11 cellular contexts compared by ENCODE assay signal in the genomic region with DNA sequence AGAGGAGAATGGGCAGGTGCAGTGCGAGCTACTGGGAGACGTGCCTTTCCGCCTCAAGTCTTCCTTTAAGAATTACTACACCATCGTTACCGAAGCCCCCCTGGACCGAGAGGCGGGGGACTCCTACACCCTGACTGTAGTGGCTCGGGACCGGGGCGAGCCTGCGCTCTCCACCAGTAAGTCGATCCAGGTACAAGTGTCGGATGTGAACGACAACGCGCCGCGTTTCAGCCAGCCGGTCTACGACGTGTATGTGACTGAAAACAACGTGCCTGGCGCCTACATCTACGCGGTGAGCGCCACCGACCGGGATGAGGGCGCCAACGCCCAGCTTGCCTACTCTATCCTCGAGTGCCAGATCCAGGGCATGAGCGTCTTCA. TPM values are rescaled to one million over a fixed set of nuclear protein-coding genes. Genes with fewer than 3 reads are reported as not detected.
DNase-seq lines count a peak whose midpoint lies in the region; ATAC-seq, FAIRE-seq and TF ChIP-seq lines count a peak whose summit lies in the region.
"Had no signal": no experiment of that assay in that cellular context is flagged by ENCODE, and none has a peak within 500 bp of the region (broad histone marks: within the 10 kb centered on the region; RNA-seq: fewer than 3 reads in every experiment).

No MANE protein-coding gene starts in this region.

- no peaks in the 10 kb centered on the region for H3K9me2 ChIP-seq in PC-3 (replicated peaks; ENCODE audit: low read length)

- DNase-seq in D341Med (ENCODE audit: low spot score) (peak; percentile 58), M059J (ENCODE audit: low read depth) (peak; percentile 34), fibroblast of gingiva (ENCODE audit: low read depth) (peak; percentile 15), posterior cingulate gyrus (peak; percentile 48 to 96 (median 78)), NAMALWA (ENCODE audit: low spot score) (no peak), HTR-8/SVneo (ENCODE audit: insufficient read length, low spot score) (no peak), PC-3 (no peak)
- DNase-seq: stimulated activated naive CD4-positive, alpha-beta T cell had no signal

- H3K4me1 ChIP-seq in PC-3 (ENCODE audit: insufficient read depth, low read length), result no peaks in the 10 kb centered on the region

- CTCF ChIA-PET in PC-3 (lab: Charles Lee), result no interaction called here

- intact Hi-C loops in posterior cingulate gyrus (cut with DNase I) (no loop called here), PC-3 (cut with micrococcal nuclease) (loop anchor here (10.0 kb wide), 1 partner anchor 774 kb away; no protein-coding TSS in a partner anchor)

- no peak overlapping the region for H3K27ac ChIP-seq in PC-3 (ENCODE audit: low read length)

- no peaks in the 10 kb centered on the region for H3K9me3 ChIP-seq in PC-3 (ENCODE audit: low read length)

- POLR2A ChIA-PET in PC-3 (lab: Charles Lee; ENCODE audit: unreplicated experiment), result no interaction called here

- BruUV-seq in PC-3 (replicated peaks; lab: Mats Ljungman, UMichigan), result no TSS peak

- ATAC-seq in GM18498 (IDR thresholded peaks at IDR 0.05; ENCODE audit: unreplicated experiment) (no peak), PC-3 (no peak)
- ATAC-seq: left lobe of liver had no signal

- no peak overlapping the region for H2AFZ ChIP-seq in PC-3 (ENCODE audit: low read length)

- H3F3A ChIP-seq in PC-3 (ENCODE audit: low read length, unreplicated experiment), result no peaks in the 10 kb centered on the region

- H3K36me3 ChIP-seq in PC-3 (ENCODE audit: low read depth, low read length), result no peaks in the 10 kb centered on the region

- no peaks in the 10 kb centered on the region for H3K79me2 ChIP-seq in PC-3 (ENCODE audit: low read length)

- no peak overlapping the region for H3K4me3 ChIP-seq in PC-3 (ENCODE audit: low read length)

- H3K4me2 ChIP-seq in PC-3 (ENCODE audit: low read length), result no peak overlapping the region

- no peak for TF ChIP-seq CTCF in PC-3 (conservative IDR thresholded peaks at IDR 0.05; ENCODE audit: low read depth, low read length)

- H4K20me1 ChIP-seq in PC-3 (ENCODE audit: low read length), result no peaks in the 10 kb centered on the region

- FAIRE-seq in HTR-8/SVneo (lab: Jason Lieb, UNC), result no peak

- no peak overlapping the region for H3K9ac ChIP-seq in PC-3 (ENCODE audit: low read length)

- H3K27me3 ChIP-seq in PC-3 (ENCODE audit: low read length), result no peaks in the 10 kb centered on the region

RNA-seq across cellular contexts. Expression of gene PCDH10, which starts 2.2 kb away (rescaled TPM):
- 5.3 and 7.9 TPM in 2 replicates for total RNA-seq in M059J (2014; rRNA removed; shearing (Covaris generic))
- total RNA-seq in PC-3 (2014; rRNA removed), result 0.11 and 0.23 TPM in 2 replicates
- total RNA-seq: activated CD8-positive, alpha-beta memory T cell treated with anti-CD3 and anti-CD28 coated beads for 36 hours; left lobe of liver had no signal

Comparison
In these comparisons a context has a peak if more than half of its experiments do, and no peak if none do; other contexts are left out.
1. DNase-seq: peak in D341Med (single experiment), M059J (single experiment), fibroblast of gingiva (single experiment) and posterior cingulate gyrus (10 of 10); none in NAMALWA (single experiment), HTR-8/SVneo (single experiment) and PC-3 (single experiment).